ENCODE assay signal across 1 cellular context in genomic region chr15:63378946-63379345, GRCh38.
TF ChIP-seq lines count a peak whose summit lies in the region.

No MANE protein-coding gene starts in this region.

TF ChIP-seq in H1, 55 proteins besides CTCF, POLR2A, EP300 and RAD21:
- TF ChIP-seq CREB1 (IDR thresholded peaks at IDR 0.05) (no peak), RBBP5 (IDR thresholded peaks at IDR 0.05; ENCODE audit: borderline replicate concordance, low read depth, low read length) (no peak), ZNF274 (IDR thresholded peaks at IDR 0.05; ENCODE audit: borderline replicate concordance, extremely low read depth, low read length) (no peak), SUZ12 (IDR thresholded peaks at IDR 0.05; ENCODE audit: low read length) (no peak), ATF3 (IDR thresholded peaks at IDR 0.05; ENCODE audit: insufficient read depth, low read depth, low read length) (no peak), EZH2 (IDR thresholded peaks at IDR 0.05; ENCODE audit: low read depth, low read length, severe bottlenecking) (no peak), TAF1 (IDR thresholded peaks at IDR 0.05; ENCODE audit: low read depth, low read length) (no peak), SAP30 (IDR thresholded peaks at IDR 0.05; ENCODE audit: insufficient read depth, insufficient replicate concordance, low read length) (no peak), CEBPB (IDR thresholded peaks at IDR 0.05; ENCODE audit: low read depth, low read length) (no peak), HDAC6 (IDR thresholded peaks at IDR 0.05; ENCODE audit: low read depth, low read length) (no peak), SIN3A (conservative IDR thresholded peaks at IDR 0.05 in 1 of 2, IDR thresholded peaks at IDR 0.05 in 1 of 2; ENCODE audit: low read depth in 1 of 2, low read length in 2 of 2) (no peak), RFX5 (IDR thresholded peaks at IDR 0.05; ENCODE audit: borderline replicate concordance, low read depth, low read length) (no peak), HDAC2 (IDR thresholded peaks at IDR 0.05; ENCODE audit: borderline replicate concordance in 1 of 2, low read depth in 2 of 2, low read length in 2 of 2) (no peak), MAX (IDR thresholded peaks at IDR 0.05) (no peak), SIX5 (IDR thresholded peaks at IDR 0.05; ENCODE audit: low read depth, low read length) (no peak), YY1 (IDR thresholded peaks at IDR 0.05; ENCODE audit: low read depth, low read length) (no peak), BRCA1 (IDR thresholded peaks at IDR 0.05; ENCODE audit: low read depth, low read length) (no peak), GABPA (IDR thresholded peaks at IDR 0.05; ENCODE audit: borderline replicate concordance, insufficient read depth, low read length) (no peak), CHD7 (IDR thresholded peaks at IDR 0.05; ENCODE audit: insufficient replicate concordance, low read length) (no peak), ATF2 (IDR thresholded peaks at IDR 0.05; ENCODE audit: low read length) (no peak)
